Comparison of ENCODE assay signal across 8 cellular contexts in the genomic region with DNA sequence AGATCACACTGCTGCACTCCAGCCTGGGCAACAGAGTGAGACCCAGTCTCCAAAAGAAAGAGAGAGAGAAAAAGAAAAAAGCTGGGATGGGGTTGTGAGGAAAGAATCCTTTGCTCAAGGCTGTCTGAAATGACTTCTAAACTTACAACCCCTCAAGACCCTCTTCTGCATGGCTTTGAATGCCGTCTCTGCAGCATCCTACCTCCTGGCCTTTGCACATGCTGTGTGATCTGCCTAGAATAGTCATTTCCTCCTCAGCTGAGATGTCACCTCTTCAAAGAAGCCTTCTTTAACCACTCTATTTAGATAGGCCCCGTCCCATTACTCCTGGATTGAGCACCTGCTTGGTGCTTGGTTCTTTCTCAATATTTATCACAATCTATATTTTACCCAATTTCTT. TPM values are rescaled to one million over a fixed set of nuclear protein-coding genes. Genes with fewer than 3 reads are reported as not detected.
"Had no signal": no experiment of that assay in that cellular context is flagged by ENCODE, and none has a peak within 500 bp of the region (broad histone marks: within the 10 kb centered on the region; RNA-seq: fewer than 3 reads in every experiment).

No MANE protein-coding gene starts in this region.

- H3K27ac ChIP-seq: GM23248 had no signal

- H3K4me1 ChIP-seq: HAP-1 had no signal

- H3K36me3 ChIP-seq: HAP-1 had no signal

- DNase-seq: GOT3, H7, KBM-7 had no signal

- H3K4me3 ChIP-seq: GM23248, HAP-1 had no signal

- ATAC-seq: HCT116 had no signal

- H3K9me3 ChIP-seq: HAP-1 had no signal

RNA-seq across cellular contexts. Expression of a gene that starts 17.4 kb away (rescaled TPM):
- total RNA-seq: GM23248, H4, IMR-90 had no signal
- polyA plus RNA-seq: GM23248, IMR-90 had no signal

RNA-seq across cellular contexts. Expression of a gene that starts 38.9 kb away (rescaled TPM):
- total RNA-seq: GM23248, H4, IMR-90 had no signal
- polyA plus RNA-seq: IMR-90 had no signal
